In the genomic region with DNA sequence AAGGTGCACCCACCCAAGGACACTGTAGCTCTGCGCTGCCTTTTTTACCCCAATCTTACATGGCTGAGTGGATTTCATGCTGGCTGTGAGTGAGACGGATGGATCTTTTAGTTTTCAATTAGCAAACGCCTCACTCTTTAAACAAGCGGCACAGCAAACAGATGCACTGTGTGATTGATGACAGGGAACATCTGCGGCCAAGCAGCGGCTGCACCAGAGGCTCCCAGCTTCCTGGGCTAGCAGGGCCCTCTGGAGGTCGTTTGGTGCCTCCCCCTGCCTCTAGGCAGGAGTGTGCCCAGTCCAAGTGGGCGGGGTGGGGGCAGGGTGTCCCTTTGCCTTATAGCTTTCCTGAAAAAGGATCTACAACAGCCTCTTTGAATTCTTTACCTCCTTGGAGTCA, we compare ENCODE assay signal across 18 cellular contexts. TPM values are rescaled to one million over a fixed set of nuclear protein-coding genes. Genes with fewer than 3 reads are reported as not detected.
DNase-seq lines count a peak whose midpoint lies in the region; ATAC-seq and TF ChIP-seq lines count a peak whose summit lies in the region.
"Had no signal": no experiment of that assay in that cellular context is flagged by ENCODE, and none has a peak within 500 bp of the region (broad histone marks: within the 10 kb centered on the region; RNA-seq: fewer than 3 reads in every experiment).

No MANE protein-coding gene starts in this region.

- ATAC-seq in gastroesophageal sphincter, result no peak
- no peak for ATAC-seq in HG02973 (IDR thresholded peaks at IDR 0.05; ENCODE audit: unreplicated experiment)

- H3K27ac ChIP-seq in hepatocyte (no peak overlapping the region), gastroesophageal sphincter (no peak overlapping the region)
- H3K27ac ChIP-seq: C4-2B, SK-N-MC, stomach had no signal

- no peak for TF ChIP-seq EP300 in gastroesophageal sphincter (IDR thresholded peaks at IDR 0.05)

- WGBS in hepatocyte (ENCODE audit: low lambda C conversion rate, missing lambda C conversion rate), result 24% methylated on average over 8 of the region's 8 CpGs
- 0 to 4% methylated on average over 3 to 7 of the region's 8 CpGs for WGBS in gastroesophageal sphincter (ENCODE audit: low coverage in 1 of 2), 2 donors

- H3K27me3 Mint-ChIP-seq in activated CD4-positive, alpha-beta memory T cell treated with anti-CD3 and anti-CD28 coated beads for 36 hours, result peaks cover 61% of the 10 kb centered on the region

- H3K4me3 ChIP-seq in hepatocyte (no peak overlapping the region), gastroesophageal sphincter (no peak overlapping the region)
- H3K4me3 ChIP-seq: SK-N-MC, stomach had no signal

- H3K79me2 ChIP-seq in hepatocyte, result no peaks in the 10 kb centered on the region

- no peaks in the 10 kb centered on the region for H3K36me3 Mint-ChIP-seq in activated CD4-positive, alpha-beta memory T cell treated with anti-CD3 and anti-CD28 coated beads for 36 hours

- TF ChIP-seq POLR2A in gastroesophageal sphincter (IDR thresholded peaks at IDR 0.05), result no peak

- CTCF ChIA-PET in activated CD4-positive, alpha-beta memory T cell treated with anti-CD3 and anti-CD28 coated beads for 36 hours (lab: Charles Lee), result no interaction called here

- H3K4me1 Mint-ChIP-seq in activated CD4-positive, alpha-beta memory T cell treated with anti-CD3 and anti-CD28 coated beads for 36 hours (ENCODE audit: low read depth), result peaks cover 5% of the 10 kb centered on the region

- no peak overlapping the region for H3K4me2 ChIP-seq in hepatocyte

- no peak overlapping the region for H3K4me3 Mint-ChIP-seq in activated CD4-positive, alpha-beta memory T cell treated with anti-CD3 and anti-CD28 coated beads for 36 hours

- POLR2A ChIA-PET in activated CD4-positive, alpha-beta memory T cell treated with anti-CD3 and anti-CD28 coated beads for 36 hours (lab: Charles Lee), result no interaction called here

- intact Hi-C loops in activated CD4-positive, alpha-beta memory T cell treated with anti-CD3 and anti-CD28 coated beads for 36 hours (cut with micrococcal nuclease), result no loop called here

- H2AFZ ChIP-seq in hepatocyte, result no peak overlapping the region

- H3K36me3 ChIP-seq in hepatocyte (replicated peaks; ENCODE audit: insufficient read depth, low read depth), result no peaks in the 10 kb centered on the region
- H3K36me3 ChIP-seq in gastroesophageal sphincter, result no peaks in the 10 kb centered on the region
- H3K36me3 ChIP-seq: stomach had no signal

- H4K20me1 ChIP-seq in hepatocyte (ENCODE audit: insufficient read depth, poor library complexity, severe bottlenecking), result peaks cover 3% of the 10 kb centered on the region

- no peak overlapping the region for H3K27ac Mint-ChIP-seq in activated CD4-positive, alpha-beta memory T cell treated with anti-CD3 and anti-CD28 coated beads for 36 hours

- H3K27me3 ChIP-seq in hepatocyte (peaks cover 69% of the 10 kb centered on the region), gastroesophageal sphincter (peaks cover 97% of the 10 kb centered on the region)

- H3K4me1 ChIP-seq in hepatocyte (ENCODE audit: insufficient read depth) (peaks cover 4% of the 10 kb centered on the region), gastroesophageal sphincter (peaks cover 0 to 18% (median 4%) of the 10 kb centered on the region in 3 donors)

- peak; percentile 8 for TF ChIP-seq CTCF in hepatocyte (IDR thresholded peaks at IDR 0.05; ENCODE audit: poor library complexity)
- TF ChIP-seq CTCF in gastroesophageal sphincter (IDR thresholded peaks at IDR 0.05), result no peak

- no peaks in the 10 kb centered on the region for H3K9me3 Mint-ChIP-seq in activated CD4-positive, alpha-beta memory T cell treated with anti-CD3 and anti-CD28 coated beads for 36 hours

- no peaks in the 10 kb centered on the region for H3K9me3 ChIP-seq in hepatocyte (ENCODE audit: low read depth)
- no peaks in the 10 kb centered on the region for H3K9me3 ChIP-seq in gastroesophageal sphincter
- H3K9me3 ChIP-seq: stomach had no signal

- H3K9me2 ChIP-seq in hepatocyte (replicated peaks; ENCODE audit: insufficient read depth), result no peaks in the 10 kb centered on the region

- peak; percentile 35 for DNase-seq in DMS153 treated with DMSO at 0.1 percent for 48 hours (lab: John Stamatoyannopoulos, UW; ENCODE audit: unreplicated experiment)
- peak; percentile 70 to 86 (median 73) for DNase-seq in NCI-H1417 (lab: John Stamatoyannopoulos, UW)
- peak; percentile 52 for DNase-seq in NCI-H82 treated with DMSO at 0.1 percent for 48 hours (lab: John Stamatoyannopoulos, UW; ENCODE audit: unreplicated experiment)
- no peak for DNase-seq in hepatocyte (ENCODE audit: low spot score)
- DNase-seq in activated CD4-positive, alpha-beta memory T cell treated with anti-CD3 and anti-CD28 coated beads for 36 hours, result no peak
- no peak for DNase-seq in NCI-H1930 (lab: John Stamatoyannopoulos, UW)
- DNase-seq: activated CD4-positive, alpha-beta T cell treated with anti-CD3 and anti-CD28 coated beads for 1 hour; activated effector memory CD4-positive, alpha-beta T cell treated with Interleukin-2 at 50 U/mL for 16 hours; midbrain; NCI-H1436 treated with DMSO at 0.1 percent for 48 hours; stimulated activated CD4-positive, alpha-beta T cell treated with anti-CD3 and anti-CD28 coated beads, Interleukin-4, amount 100 ng/mL, for 1 hour; stomach had no signal

RNA-seq across cellular contexts. Expression of gene DRD2, which starts 2.1 kb away (rescaled TPM):
- total RNA-seq in hepatocyte (0.67 and 1.8 TPM in 2 replicates), gastroesophageal sphincter (under 1 TPM in 2 of 4 donors, not detected in 2; 0.13 to 0.35 TPM)
- 0.59 and 1.2 TPM in 2 replicates for polyA plus RNA-seq in hepatocyte
- total RNA-seq in activated CD4-positive, alpha-beta memory T cell treated with anti-CD3 and anti-CD28 coated beads for 36 hours, result not detected
- total RNA-seq: bronchial epithelial cell, pulmonary artery endothelial cell, stomach had no signal

Comparison
In these comparisons a context has a peak if more than half of its experiments do, and no peak if none do; other contexts are left out.
1. DNase-seq: peak in DMS153 treated with DMSO at 0.1 percent for 48 hours (single experiment), NCI-H1417 (3 of 3) and NCI-H82 treated with DMSO at 0.1 percent for 48 hours (single experiment); none in hepatocyte (single experiment), activated CD4-positive, alpha-beta memory T cell treated with anti-CD3 and anti-CD28 coated beads for 36 hours (single experiment) and NCI-H1930 (0 of 2).